ENCODE assay signal across 21 cellular contexts in genomic region chr2:156325671-156326385, GRCh38. TPM values are rescaled to one million over a fixed set of nuclear protein-coding genes. Genes with fewer than 3 reads are reported as not detected.
DNase-seq lines count a peak whose midpoint lies in the region; ATAC-seq, FAIRE-seq and TF ChIP-seq lines count a peak whose summit lies in the region.
"Had no signal": no experiment of that assay in that cellular context is flagged by ENCODE, and none has a peak within 500 bp of the region (broad histone marks: within the 10 kb centered on the region; RNA-seq: fewer than 3 reads in every experiment).

No MANE protein-coding gene starts in this region.

- no peak for FAIRE-seq in A549 (lab: Jason Lieb, UNC)
- FAIRE-seq: GM18507 had no signal

- H3K27ac ChIP-seq in A549: no peak overlapping the region
- H3K27ac ChIP-seq in CD8-positive, alpha-beta T cell (ENCODE audit: low read depth, low read length): no peak overlapping the region
- H3K27ac ChIP-seq: Peyer's patch had no signal

- CTCF ChIA-PET in A549 (lab: Yijun Ruan, JAX): no interaction called here
- CTCF ChIA-PET in CD8-positive, alpha-beta T cell (lab: Charles Lee): interaction anchor here (1.2 to 2.0 kb wide), 2 partner anchors 10 to 19 kb away, joined by 4 to 7 read pairs; no protein-coding TSS in a partner anchor
- CTCF ChIA-PET in activated CD8-positive, alpha-beta T cell treated with anti-CD3 and anti-CD28 coated beads for 36 hours (lab: Charles Lee): interaction anchor here (3.2 kb wide), 1 partner anchor 9 kb away, joined by 12 read pairs; no protein-coding TSS in a partner anchor

- no peak overlapping the region for H3K4me3 ChIP-seq in A549
- no peak overlapping the region for H3K4me3 ChIP-seq in CD8-positive, alpha-beta T cell (ENCODE audit: low read depth, low read length)
- H3K4me3 ChIP-seq: MG63, Peyer's patch had no signal

- H3K36me3 ChIP-seq in CD8-positive, alpha-beta T cell (ENCODE audit: insufficient read depth, low read length): no peaks in the 10 kb centered on the region
- H3K36me3 ChIP-seq: MG63 had no signal

- 79% methylated on average over 11 of the region's 11 CpGs for WGBS in A549 (ENCODE audit: missing lambda C conversion rate)

- H3K9me3 ChIP-seq in A549: no peaks in the 10 kb centered on the region
- no peaks in the 10 kb centered on the region for H3K9me3 ChIP-seq in CD8-positive, alpha-beta T cell (ENCODE audit: low read length)
- H3K9me3 ChIP-seq: MG63, Peyer's patch, SK-N-SH had no signal

- DNase-seq in A549 (ENCODE audit: low read depth in 1 of 2, low spot score in 1 of 2): no peak
- no peak for DNase-seq in CD8-positive, alpha-beta T cell
- DNase-seq in central memory CD4-positive, alpha-beta T cell: peak; percentile 13
- peak; percentile 22 to 37 (median 37) for DNase-seq in immature natural killer cell
- no peak for DNase-seq in amygdala (lab: John Stamatoyannopoulos, UW)
- DNase-seq in activated CD8-positive, alpha-beta T cell treated with anti-CD3 and anti-CD28 coated beads for 36 hours: no peak
- no peak for DNase-seq in Right ventricle myocardium inferior (ENCODE audit: missing footprints)
- DNase-seq in OCI-M2 (lab: John Stamatoyannopoulos, UW; ENCODE audit: unreplicated experiment): no peak
- DNase-seq: ACHN, Calu3, DMS79, Karpas-422, MG63, NCI-H1092, NCI-H146, NCI-H2081, NCI-H524, Peyer's patch, SHP77, SK-N-SH had no signal

- POLR2A ChIA-PET in A549 (lab: Yijun Ruan, JAX): no interaction called here
- POLR2A ChIA-PET in CD8-positive, alpha-beta T cell (lab: Charles Lee): interaction anchor here (3.9 kb wide), 1 partner anchor 9 kb away, joined by 11 read pairs; no protein-coding TSS in a partner anchor
- POLR2A ChIA-PET in activated CD8-positive, alpha-beta T cell treated with anti-CD3 and anti-CD28 coated beads for 36 hours (lab: Charles Lee): interaction anchor here (1.2 kb wide), 1 partner anchor 9 kb away, joined by 3 read pairs; no protein-coding TSS in a partner anchor

- ATAC-seq in A549: peak in 1 of 2 experiments; percentile 5; a peak in 1 of 6 replicates
- ATAC-seq in CD8-positive, alpha-beta T cell: no peak
- ATAC-seq in activated CD8-positive, alpha-beta T cell treated with anti-CD3 and anti-CD28 coated beads for 36 hours: no peak
- ATAC-seq in Right ventricle myocardium inferior: no peak

- no peak for TF ChIP-seq EP300 in A549 (IDR thresholded peaks at IDR 0.05)

- no peak for TF ChIP-seq RAD21 in A549 (conservative IDR thresholded peaks at IDR 0.05 in 1 of 2, IDR thresholded peaks at IDR 0.05 in 1 of 2)

- TF ChIP-seq POLR2A in A549 (IDR thresholded peaks at IDR 0.05; ENCODE audit: low read length): no peak

- H3K4me1 ChIP-seq in A549: peaks cover 8% of the 10 kb centered on the region; the same call in 2 of the 3 replicates
- H3K4me1 ChIP-seq in CD8-positive, alpha-beta T cell (ENCODE audit: insufficient read depth, low read length): peaks cover 34% of the 10 kb centered on the region

- H3K36me3 Mint-ChIP-seq in CD8-positive, alpha-beta T cell: peaks cover 37% of the 10 kb centered on the region
- peaks cover 24 to 40% (median 28%) of the 10 kb centered on the region in 3 donors for H3K36me3 Mint-ChIP-seq in immature natural killer cell
- peaks cover 75% of the 10 kb centered on the region for H3K36me3 Mint-ChIP-seq in activated CD8-positive, alpha-beta T cell treated with anti-CD3 and anti-CD28 coated beads for 36 hours (ENCODE audit: low read depth)

- H3K4me3 Mint-ChIP-seq in CD8-positive, alpha-beta T cell: no peak overlapping the region
- H3K4me3 Mint-ChIP-seq in immature natural killer cell: no peak overlapping the region
- H3K4me3 Mint-ChIP-seq in activated CD8-positive, alpha-beta T cell treated with anti-CD3 and anti-CD28 coated beads for 36 hours: no peak overlapping the region

- peaks cover 72% of the 10 kb centered on the region for H3K27me3 Mint-ChIP-seq in CD8-positive, alpha-beta T cell (ENCODE audit: low read depth)
- peaks cover 78 to 79% (median 78%) of the 10 kb centered on the region in 3 donors for H3K27me3 Mint-ChIP-seq in immature natural killer cell (ENCODE audit: low read depth in 3 of 3)
- peaks cover 35% of the 10 kb centered on the region for H3K27me3 Mint-ChIP-seq in activated CD8-positive, alpha-beta T cell treated with anti-CD3 and anti-CD28 coated beads for 36 hours

- H3K27ac Mint-ChIP-seq in CD8-positive, alpha-beta T cell: peak overlapping the region; percentile 15
- peak overlapping the region in 3 of 6 donors; percentile 13 to 73 (median 35) for H3K27ac Mint-ChIP-seq in immature natural killer cell
- H3K27ac Mint-ChIP-seq in activated CD8-positive, alpha-beta T cell treated with anti-CD3 and anti-CD28 coated beads for 36 hours: no peak overlapping the region

- intact Hi-C loops in CD8-positive, alpha-beta T cell (cut with DNase I, micrococcal nuclease): no loop called here
- intact Hi-C loops in activated CD8-positive, alpha-beta T cell treated with anti-CD3 and anti-CD28 coated beads for 36 hours (cut with micrococcal nuclease): no loop called here
- intact Hi-C loops in Right ventricle myocardium inferior (cut with DNase I): no loop called here

- peaks cover 30% of the 10 kb centered on the region for H3K27me3 ChIP-seq in CD8-positive, alpha-beta T cell (ENCODE audit: insufficient read depth, low read length)

- H3K9me3 Mint-ChIP-seq in CD8-positive, alpha-beta T cell: no peaks in the 10 kb centered on the region
- H3K9me3 Mint-ChIP-seq in immature natural killer cell: peaks cover 0 to 2% (median 0%) of the 10 kb centered on the region in 6 donors
- no peaks in the 10 kb centered on the region for H3K9me3 Mint-ChIP-seq in activated CD8-positive, alpha-beta T cell treated with anti-CD3 and anti-CD28 coated beads for 36 hours

- H3K4me1 Mint-ChIP-seq in CD8-positive, alpha-beta T cell (ENCODE audit: low read depth): peaks cover 44% of the 10 kb centered on the region
- peaks cover 39 to 50% of the 10 kb centered on the region in 2 donors for H3K4me1 Mint-ChIP-seq in immature natural killer cell
- H3K4me1 Mint-ChIP-seq in activated CD8-positive, alpha-beta T cell treated with anti-CD3 and anti-CD28 coated beads for 36 hours (ENCODE audit: low read depth): peaks cover 58% of the 10 kb centered on the region

- no peak for TF ChIP-seq CTCF in A549 (IDR thresholded peaks at IDR 0.05)
- no peak for TF ChIP-seq CTCF in CD8-positive, alpha-beta T cell (IDR thresholded peaks at IDR 0.05)
- TF ChIP-seq CTCF in activated CD8-positive, alpha-beta T cell treated with anti-CD3 and anti-CD28 coated beads for 36 hours (IDR thresholded peaks at IDR 0.05): no peak

- H3K4me2 ChIP-seq in A549: no peak overlapping the region
- H3K4me2 ChIP-seq: SK-N-SH had no signal

TF ChIP-seq in A549, 52 proteins besides CTCF, POLR2A, EP300 and RAD21:
- TF ChIP-seq REST (IDR thresholded peaks at IDR 0.05) (0 out of 2 replicates have a peak, but pooled peaks have one; percentile 3), MYC (IDR thresholded peaks at IDR 0.05; ENCODE audit: borderline replicate concordance, low read length) (no peak)

RNA-seq across cellular contexts. Expression of gene NR4A2, which starts 6.7 kb away (rescaled TPM):
- polyA plus RNA-seq in A549 (2011; rRNA removed) (7.3 and 9.7 TPM in 2 replicates), A549 (2017; fragmentation: RNase III; extraction: RNeasy Plus Mini Kit Qiagen cat#74134 plus additional on column Dnase treatment) (1.2 to 2.3 TPM (median 1.9 TPM) in 3 replicates), immature natural killer cell (10 to 100 TPM; 21.0 to 46.7 (median 21.7) TPM)
- polyA plus RNA-seq in A549 (2012; cell fraction: cytosol; rRNA removed): 6.7 and 12.4 TPM in 2 replicates
- polyA plus RNA-seq in A549 (2012; cell fraction: nucleus; rRNA removed): 40.9 and 44.7 TPM in 2 replicates
- polyA minus RNA-seq in A549 (2011; rRNA and poly(A)+ RNA removed): 23.9 and 29.1 TPM in 2 replicates
- 100 to 1,000 TPM; 777 to 796 TPM for total RNA-seq in CD8-positive, alpha-beta T cell
- total RNA-seq in activated CD8-positive, alpha-beta T cell treated with anti-CD3 and anti-CD28 coated beads for 36 hours: 10 to 100 TPM; 57.6 to 61.6 TPM
- 1.6 TPM for total RNA-seq in Right ventricle myocardium inferior

Comparison
In these comparisons a context has a peak if more than half of its experiments do, and no peak if none do; other contexts are left out.
1. DNase-seq: peak in central memory CD4-positive, alpha-beta T cell (single experiment) and immature natural killer cell (3 of 3); none in A549 (0 of 2), CD8-positive, alpha-beta T cell (0 of 7), amygdala (0 of 56), activated CD8-positive, alpha-beta T cell treated with anti-CD3 and anti-CD28 coated beads for 36 hours (single experiment), Right ventricle myocardium inferior (single experiment) and OCI-M2 (single experiment).
2. RNA of gene NR4A2, which starts 6.7 kb away (total RNA-seq): 777 to 796 TPM in CD8-positive, alpha-beta T cell and 57.6 to 61.6 TPM in activated CD8-positive, alpha-beta T cell treated with anti-CD3 and anti-CD28 coated beads for 36 hours; 1.6 TPM in Right ventricle myocardium inferior (single experiment); every median in the first group is over 10 times any median in the second.